In genomic region chr3:126065876-126066275, GRCh38 we compare ENCODE assay signal across 17 cellular contexts. TPM values are rescaled to one million over a fixed set of nuclear protein-coding genes. Genes with fewer than 3 reads are reported as not detected.
A peak's percentile ranks its signal among the peaks of the same experiment; 100 is the strongest.
DNase-seq lines count a peak whose midpoint lies in the region; ATAC-seq and TF ChIP-seq lines count a peak whose summit lies in the region.
"Had no signal": no experiment of that assay in that cellular context is flagged by ENCODE, and none has a peak within 500 bp of the region (broad histone marks: within the 10 kb centered on the region; RNA-seq: fewer than 3 reads in every experiment).

No MANE protein-coding gene starts in this region.

- H3K36me3 ChIP-seq in vagina = no peaks in the 10 kb centered on the region
- peaks cover 0 to 4% of the 10 kb centered on the region in 2 donors for H3K36me3 ChIP-seq in body of pancreas (replicated peaks in 1 of 2; ENCODE audit: insufficient read depth in 1 of 2, low read depth in 2 of 2)
- H3K36me3 ChIP-seq: HAP-1 had no signal

- no peaks in the 10 kb centered on the region for H3K4me1 ChIP-seq in vagina
- no peaks in the 10 kb centered on the region for H3K4me1 ChIP-seq in body of pancreas
- H3K4me1 ChIP-seq: A549, HAP-1 had no signal

- H3K27ac ChIP-seq in cingulate gyrus (ENCODE audit: low read depth, low read length) = peak overlapping the region; percentile 29
- no peak overlapping the region for H3K27ac ChIP-seq in vagina
- no peak overlapping the region for H3K27ac ChIP-seq in body of pancreas
- H3K27ac ChIP-seq: 22Rv1, A549, C4-2B, GM23248, HL-60 had no signal

- no peak for ATAC-seq in body of pancreas
- ATAC-seq: A549 had no signal

- no peak overlapping the region for H3K4me3 ChIP-seq in vagina
- H3K4me3 ChIP-seq in body of pancreas = no peak overlapping the region
- H3K4me3 ChIP-seq: A549, GM23248, HAP-1 had no signal

- intact Hi-C loops in vagina (cut with DNase I) = no loop called here
- intact Hi-C loops in body of pancreas (cut with DNase I) = no loop called here

- TF ChIP-seq POLR2A in vagina (IDR thresholded peaks at IDR 0.05) (no peak), body of pancreas (IDR thresholded peaks at IDR 0.05) (no peak)

- DNase-seq in DMS53 (lab: John Stamatoyannopoulos, UW) = peak; percentile 16
- DNase-seq in DMS53 treated with DMSO at 0.1 percent for 48 hours (lab: John Stamatoyannopoulos, UW; ENCODE audit: unreplicated experiment) = no peak
- DNase-seq in mesenteric fat pad (ENCODE audit: low spot score) = peak; percentile 73
- DNase-seq in vagina (ENCODE audit: extremely low spot score in 2 of 2) = no peak
- no peak for DNase-seq in GDM1 (lab: John Stamatoyannopoulos, UW)
- DNase-seq in body of pancreas = no peak
- DNase-seq: AML-193; Calu3; CD4-positive, alpha-beta memory T cell; GF-D8; GM23248 had no signal

- H3K27me3 ChIP-seq in vagina (no peaks in the 10 kb centered on the region), body of pancreas (no peaks in the 10 kb centered on the region)

- TF ChIP-seq CTCF in vagina (IDR thresholded peaks at IDR 0.05) (no peak), body of pancreas (IDR thresholded peaks at IDR 0.05) (no peak)

- H3K9me3 ChIP-seq in vagina (no peaks in the 10 kb centered on the region), body of pancreas (no peaks in the 10 kb centered on the region)
- H3K9me3 ChIP-seq: A549, HAP-1 had no signal

- 84 to 90% methylated on average over 3 of the region's 3 CpGs for WGBS in body of pancreas, 2 donors

RNA-seq across cellular contexts. Expression of gene SLC41A3, which starts 18.0 kb away (rescaled TPM):
- total RNA-seq in mesenteric fat pad (35.7 TPM), vagina (62.9 TPM), body of pancreas (10 to 100 TPM; 27.4 to 41.0 TPM)

Comparison
In these comparisons a context has a peak if more than half of its experiments do, and no peak if none do; other contexts are left out.
1. DNase-seq: peak in DMS53 (single experiment) and mesenteric fat pad (single experiment); none in DMS53 treated with DMSO at 0.1 percent for 48 hours (single experiment), vagina (0 of 2), GDM1 (single experiment) and body of pancreas (0 of 4).